20 cellular contexts compared by ENCODE assay signal in genomic region chr10:33267708-33268107, GRCh38.
"Had no signal": no experiment of that assay in that cellular context is flagged by ENCODE, and none has a peak within 500 bp of the region (broad histone marks: within the 10 kb centered on the region; RNA-seq: fewer than 3 reads in every experiment).

No MANE protein-coding gene starts in this region.

- H3K4me3 Mint-ChIP-seq: dendritic cell treated with granulocyte-macrophage colony-stimulating factor and Interleukin-4, amounts not matched to agents 40 ng/mL and 50 ng/mL, for 4 days; memory B cell; naive B cell; stimulated activated effector memory CD8-positive, alpha-beta T cell treated with anti-CD3 and anti-CD28 coated beads, Interleukin-12 subunit alpha, Interleukin-12 subunit beta, amount 100 ng/mL, for 72 hours; type B pancreatic cell had no signal

- H3K4me1 Mint-ChIP-seq: memory B cell, naive B cell had no signal

- H3K79me2 ChIP-seq: parathyroid adenoma had no signal

- ATAC-seq: activated naive CD4-positive, alpha-beta T cell treated with anti-CD3 and anti-CD28 coated beads, Interleukin-2, amount 50 U/mL, for 72 hours; foreskin keratinocyte; left ventricle myocardium superior; mucosa of descending colon; sciatic nerve; stimulated activated effector memory CD8-positive, alpha-beta T cell treated with anti-CD3 and anti-CD28 coated beads, Interleukin-12 subunit alpha, Interleukin-12 subunit beta, amount 100 ng/mL, for 72 hours had no signal

- H3K27me3 Mint-ChIP-seq: type B pancreatic cell had no signal

- H3K9me3 Mint-ChIP-seq: activated naive CD4-positive, alpha-beta T cell treated with anti-CD3 and anti-CD28 coated beads, Interleukin-2, amount 50 U/mL, for 72 hours; dendritic cell treated with granulocyte-macrophage colony-stimulating factor and Interleukin-4, amounts not matched to agents 40 ng/mL and 50 ng/mL, for 4 days; naive B cell; stimulated activated effector memory CD8-positive, alpha-beta T cell treated with anti-CD3 and anti-CD28 coated beads, Interleukin-12 subunit alpha, Interleukin-12 subunit beta, amount 100 ng/mL, for 72 hours; type B pancreatic cell had no signal

- H2AFZ ChIP-seq: parathyroid adenoma had no signal

- H3K4me3 ChIP-seq: adrenal gland, mucosa of descending colon, smooth muscle cell, testis had no signal

- H3K27ac Mint-ChIP-seq: activated naive CD4-positive, alpha-beta T cell treated with anti-CD3 and anti-CD28 coated beads, Interleukin-2, amount 50 U/mL, for 72 hours; dendritic cell treated with granulocyte-macrophage colony-stimulating factor and Interleukin-4, amounts not matched to agents 40 ng/mL and 50 ng/mL, for 4 days; memory B cell; naive B cell; stimulated activated effector memory CD8-positive, alpha-beta T cell treated with anti-CD3 and anti-CD28 coated beads, Interleukin-12 subunit alpha, Interleukin-12 subunit beta, amount 100 ng/mL, for 72 hours; type B pancreatic cell had no signal

- H3K27me3 ChIP-seq: adrenal gland, foreskin keratinocyte, testis had no signal

- DNase-seq: activated CD4-positive, alpha-beta T cell treated with anti-CD3 and anti-CD28 coated beads, Interleukin-2, amount 50 U/mL, for 48 hours; activated gamma-delta T cell treated with Interleukin-2 at 50 U/mL for 16 hours; effector memory CD4-positive, alpha-beta T cell; foreskin keratinocyte; hypothalamus; left ventricle myocardium superior; mucosa of descending colon; naive B cell; stimulated activated CD4-positive, alpha-beta T cell treated with anti-CD3 and anti-CD28 coated beads, Interleukin-4, amount 100 ng/mL, for 24 hours; T-helper 2 cell; testis had no signal

- H3K9me3 ChIP-seq: adrenal gland, mucosa of descending colon, testis had no signal

- H3K36me3 Mint-ChIP-seq: activated naive CD4-positive, alpha-beta T cell treated with anti-CD3 and anti-CD28 coated beads, Interleukin-2, amount 50 U/mL, for 72 hours; naive B cell; stimulated activated effector memory CD8-positive, alpha-beta T cell treated with anti-CD3 and anti-CD28 coated beads, Interleukin-12 subunit alpha, Interleukin-12 subunit beta, amount 100 ng/mL, for 72 hours had no signal

- H3K27ac ChIP-seq: foreskin keratinocyte, parathyroid adenoma, testis had no signal
